1 cellular context compared by ENCODE assay signal in the genomic region with DNA sequence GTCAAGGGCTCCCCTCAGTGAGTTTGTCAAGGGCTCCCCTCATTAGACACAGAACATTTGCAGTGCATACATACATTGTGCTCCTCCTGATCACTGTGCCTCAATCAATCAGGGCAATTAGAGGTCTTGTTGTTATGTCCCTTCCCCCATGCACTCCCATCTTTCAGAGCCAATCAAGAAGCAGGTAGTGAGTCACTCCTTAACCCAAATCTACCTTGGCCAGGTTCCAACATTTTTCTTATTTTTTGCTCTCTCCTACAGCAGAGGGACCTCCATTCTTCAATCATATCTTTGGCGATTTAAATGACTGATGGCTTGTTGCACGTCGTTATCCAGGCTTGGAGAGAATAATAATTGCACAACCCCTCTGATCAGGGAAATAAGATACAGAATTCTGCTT.
TF ChIP-seq lines count a peak whose summit lies in the region.

No MANE protein-coding gene starts in this region.

TF ChIP-seq in GM23338, 12 proteins besides CTCF, POLR2A, EP300 and RAD21 (continued from another document):
- TF ChIP-seq JUNB (IDR thresholded peaks at IDR 0.05; ENCODE audit: unreplicated experiment): no peak
- no peak for TF ChIP-seq ZNF331 (CRISPR knock-in tag; IDR thresholded peaks at IDR 0.05; ENCODE audit: low read depth)
- TF ChIP-seq EZH2 (IDR thresholded peaks at IDR 0.05; ENCODE audit: low read depth, unreplicated experiment): no peak
- TF ChIP-seq POLR2AphosphoS5 (IDR thresholded peaks at IDR 0.05; ENCODE audit: low read depth): no peak
- no peak for TF ChIP-seq EZH2phosphoT487 (IDR thresholded peaks at IDR 0.05; ENCODE audit: unreplicated experiment)
